Comparison of ENCODE assay signal across 16 cellular contexts in the genomic region with DNA sequence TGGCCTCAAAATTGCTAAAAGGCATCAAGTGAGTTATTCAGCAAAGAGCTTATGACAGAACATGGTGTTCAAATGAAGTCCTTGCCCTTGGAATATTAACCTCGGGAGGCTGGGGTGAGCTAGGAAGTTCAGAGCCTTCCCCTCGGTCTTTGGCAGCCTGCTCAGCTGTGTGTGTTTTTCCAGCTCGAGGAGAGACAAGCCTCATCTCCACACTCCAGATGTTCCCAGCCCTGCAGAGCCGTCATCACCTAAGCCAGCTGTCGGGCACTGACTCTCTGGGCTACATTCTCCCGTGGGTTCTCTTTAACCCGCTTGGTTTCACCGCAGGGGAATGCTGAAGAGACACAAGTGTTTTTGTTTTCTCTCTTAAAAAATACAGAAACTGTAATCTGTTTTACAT. TPM values are rescaled to one million over a fixed set of nuclear protein-coding genes. Genes with fewer than 3 reads are reported as not detected.
DNase-seq lines count a peak whose midpoint lies in the region; ATAC-seq and TF ChIP-seq lines count a peak whose summit lies in the region.
"Had no signal": no experiment of that assay in that cellular context is flagged by ENCODE, and none has a peak within 500 bp of the region (broad histone marks: within the 10 kb centered on the region; RNA-seq: fewer than 3 reads in every experiment).

No MANE protein-coding gene starts in this region.

- DNase-seq in adipocyte (ENCODE audit: low read depth) (peak; percentile 7), right cardiac atrium (peak in 2 of 3 donors; percentile 78 to 81), tibial artery (peak in 1 of 2 donors; percentile 31), RKO (ENCODE audit: low spot score) (no peak), Caco-2 (no peak)
- DNase-seq: CD4-positive, alpha-beta memory T cell; HCEC 1CT; MV-4-11; NCI-H1417; NCI-H1930; NCI-H2171; NCI-H446; PC-9 had no signal

- peak overlapping the region; percentile 78 for H3K9ac ChIP-seq in adipocyte (ENCODE audit: low read length)

- WGBS in gastroesophageal sphincter (ENCODE audit: low coverage in 1 of 2), 2 donors: 36 to 80% methylated on average over 1 to 5 of the region's 8 CpGs
- 44% methylated on average over 8 of the region's 8 CpGs for WGBS in right cardiac atrium

- no peak for TF ChIP-seq EP300 in gastroesophageal sphincter (IDR thresholded peaks at IDR 0.05)

- ATAC-seq in gastroesophageal sphincter (peak; percentile 31), right cardiac atrium (peak; percentile 68 to 78), GM21723 (IDR thresholded peaks at IDR 0.05; ENCODE audit: unreplicated experiment) (no peak)
- ATAC-seq: K562 had no signal

- no peak overlapping the region for H3K4me3 ChIP-seq in adipocyte (ENCODE audit: low read length)
- no peak overlapping the region for H3K4me3 ChIP-seq in gastroesophageal sphincter
- H3K4me3 ChIP-seq in right cardiac atrium (ENCODE audit: low read length): no peak overlapping the region
- no peak overlapping the region for H3K4me3 ChIP-seq in tibial artery
- no peak overlapping the region for H3K4me3 ChIP-seq in Caco-2 (ENCODE audit: low read depth, low read length)
- H3K4me3 ChIP-seq: K562, PC-9 had no signal

- no peaks in the 10 kb centered on the region for H3K9me3 ChIP-seq in adipocyte (ENCODE audit: control insufficient read depth, low read length)
- H3K9me3 ChIP-seq in gastroesophageal sphincter: no peaks in the 10 kb centered on the region
- H3K9me3 ChIP-seq in right cardiac atrium (ENCODE audit: control insufficient read depth, low read length): no peaks in the 10 kb centered on the region
- no peaks in the 10 kb centered on the region for H3K9me3 ChIP-seq in tibial artery
- H3K9me3 ChIP-seq in Caco-2: no peaks in the 10 kb centered on the region

- H3K4me1 Mint-ChIP-seq in Caco-2 (ENCODE audit: low read depth, unreplicated experiment): no peaks in the 10 kb centered on the region
- H3K4me1 Mint-ChIP-seq: CD4-positive, alpha-beta memory T cell had no signal

- H3K36me3 Mint-ChIP-seq in Caco-2 (ENCODE audit: insufficient read depth, unreplicated experiment): no peaks in the 10 kb centered on the region
- H3K36me3 Mint-ChIP-seq: CD4-positive, alpha-beta memory T cell had no signal

- CTCF ChIA-PET in Caco-2 (lab: Charles Lee): no interaction called here

- no peaks in the 10 kb centered on the region for H3K9me3 Mint-ChIP-seq in Caco-2 (ENCODE audit: unreplicated experiment)
- H3K9me3 Mint-ChIP-seq: CD4-positive, alpha-beta memory T cell had no signal

- peaks cover 20% of the 10 kb centered on the region for H3K4me1 ChIP-seq in adipocyte (ENCODE audit: control insufficient read depth, insufficient read depth, low read length)
- peaks cover 0 to 7% (median 0%) of the 10 kb centered on the region in 3 donors for H3K4me1 ChIP-seq in gastroesophageal sphincter
- H3K4me1 ChIP-seq in right cardiac atrium (ENCODE audit: control insufficient read depth, insufficient read depth, low read length): peaks cover 2% of the 10 kb centered on the region
- peaks cover 0 to 23% (median 18%) of the 10 kb centered on the region in 4 donors for H3K4me1 ChIP-seq in tibial artery
- no peaks in the 10 kb centered on the region for H3K4me1 ChIP-seq in Caco-2

- no peak overlapping the region for H3K4me3 Mint-ChIP-seq in Caco-2 (ENCODE audit: unreplicated experiment)
- H3K4me3 Mint-ChIP-seq: CD4-positive, alpha-beta memory T cell had no signal

- no TSS peak for BruUV-seq in Caco-2 (replicated peaks; lab: Mats Ljungman, UMichigan)

- no peaks in the 10 kb centered on the region for H3K27me3 Mint-ChIP-seq in Caco-2 (ENCODE audit: insufficient read depth, unreplicated experiment)

- H3K27ac ChIP-seq in gastroesophageal sphincter (peak overlapping the region in 2 of 4 donors; percentile 23 to 54), right cardiac atrium (ENCODE audit: low read length) (no peak overlapping the region), tibial artery (peak overlapping the region; percentile 13 to 59)
- H3K27ac ChIP-seq: PC-9 had no signal

- TF ChIP-seq POLR2A in gastroesophageal sphincter (IDR thresholded peaks at IDR 0.05): no peak

- TF ChIP-seq CTCF in gastroesophageal sphincter (IDR thresholded peaks at IDR 0.05) (no peak), tibial artery (IDR thresholded peaks at IDR 0.05) (no peak), Caco-2 (IDR thresholded peaks at IDR 0.05; ENCODE audit: insufficient read depth in 1 of 2, low read depth in 1 of 2, low read length in 1 of 2, severe bottlenecking in 1 of 2, unreplicated experiment in 1 of 2) (no peak)

- peaks cover 20% of the 10 kb centered on the region for H3K27me3 ChIP-seq in adipocyte (replicated peaks; ENCODE audit: control insufficient read depth, insufficient read depth, low read length)
- peaks cover 10% of the 10 kb centered on the region for H3K27me3 ChIP-seq in gastroesophageal sphincter
- H3K27me3 ChIP-seq in right cardiac atrium (ENCODE audit: control insufficient read depth, insufficient read depth): no peaks in the 10 kb centered on the region
- H3K27me3 ChIP-seq in tibial artery: no peaks in the 10 kb centered on the region
- H3K27me3 ChIP-seq in Caco-2 (replicated peaks; ENCODE audit: control insufficient read depth, insufficient read depth, low read length): no peaks in the 10 kb centered on the region

- intact Hi-C loops in right cardiac atrium (cut with DNase I) (no loop called here), tibial artery (cut with DNase I; ENCODE audit: low total_unique reads) (no loop called here), Caco-2 (cut with micrococcal nuclease; ENCODE audit: unreplicated experiment) (no loop called here)

- POLR2A ChIA-PET in Caco-2 (lab: Charles Lee): no interaction called here

- H3K27ac Mint-ChIP-seq in Caco-2 (ENCODE audit: unreplicated experiment): no peak overlapping the region
- H3K27ac Mint-ChIP-seq: CD4-positive, alpha-beta memory T cell had no signal

- H3K36me3 ChIP-seq in adipocyte (ENCODE audit: control insufficient read depth, insufficient read depth, low read length, severe bottlenecking) (no peaks in the 10 kb centered on the region), gastroesophageal sphincter (no peaks in the 10 kb centered on the region), tibial artery (no peaks in the 10 kb centered on the region), Caco-2 (ENCODE audit: control insufficient read depth, insufficient read depth, low read length) (no peaks in the 10 kb centered on the region)

RNA-seq across cellular contexts. Expression of a gene that starts 47.1 kb away (rescaled TPM):
- total RNA-seq in gastroesophageal sphincter: 1 to 10 TPM in 1 of 4 donors, under 1 TPM in 2, not detected in 1; 0.77 to 3.2 (median 0.94) TPM
- total RNA-seq in right cardiac atrium: 10 to 100 TPM in 3 of 4 donors, 1 to 10 TPM in 1; 9.4 to 17.8 (median 16.0) TPM
- polyA plus RNA-seq in right cardiac atrium: 7.3 TPM
- total RNA-seq in Caco-2 (2022): 63.2 and 73.3 TPM in 2 replicates
- total RNA-seq: CD4-positive, alpha-beta memory T cell; K562 had no signal
- polyA plus RNA-seq: CD4-positive, alpha-beta memory T cell; K562 had no signal

Comparison
In these comparisons a context has a peak if more than half of its experiments do, and no peak if none do; other contexts are left out.
1. DNase-seq: peak in adipocyte (single experiment) and right cardiac atrium (2 of 3); none in RKO (single experiment) and Caco-2 (0 of 2).